ENCODE assay signal across 9 cellular contexts in the genomic region with DNA sequence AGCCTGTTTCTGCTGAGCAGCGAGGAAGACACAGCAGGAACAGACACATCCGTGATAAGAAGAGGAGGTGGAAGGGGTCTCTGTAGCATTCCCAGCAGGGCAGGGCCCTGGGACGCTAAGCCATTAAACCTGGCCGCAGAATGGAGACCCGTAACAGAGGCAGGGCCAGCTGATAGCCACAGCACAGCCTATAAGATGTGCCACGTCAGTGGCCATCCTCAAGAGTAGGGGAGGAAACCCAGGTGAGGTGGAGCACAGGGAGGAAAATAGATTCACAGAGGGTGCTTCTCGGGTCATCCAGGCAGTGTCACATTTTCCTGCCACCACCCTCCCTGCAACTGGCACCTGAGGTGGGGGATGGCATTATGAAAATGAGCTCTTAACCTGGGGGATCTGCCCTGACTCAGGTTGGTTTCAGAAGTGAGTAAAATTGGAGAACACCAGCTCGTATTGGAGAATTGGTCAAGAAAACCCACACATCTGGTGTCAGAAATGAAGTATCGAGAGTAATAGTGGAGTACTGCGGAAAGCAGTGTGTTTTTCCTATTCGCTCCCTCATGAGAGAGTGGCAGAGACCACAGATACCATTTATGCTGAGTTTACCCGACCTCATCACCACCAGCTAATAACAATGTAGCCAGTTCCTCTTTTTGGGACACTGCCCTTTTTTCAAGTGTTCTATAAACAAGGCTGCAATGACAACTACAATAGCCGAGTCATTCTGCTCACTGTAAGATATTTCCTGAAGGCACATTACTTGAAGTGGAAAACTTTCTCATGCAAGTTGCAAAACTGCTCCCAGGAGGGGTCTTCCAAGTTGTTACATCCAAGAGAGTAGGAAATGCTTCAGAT.
A peak's percentile ranks its signal among the peaks of the same experiment; 100 is the strongest.
DNase-seq lines count a peak whose midpoint lies in the region; ATAC-seq, FAIRE-seq and TF ChIP-seq lines count a peak whose summit lies in the region.
"Had no signal": no experiment of that assay in that cellular context is flagged by ENCODE, and none has a peak within 500 bp of the region (broad histone marks: within the 10 kb centered on the region; RNA-seq: fewer than 3 reads in every experiment).

No MANE protein-coding gene starts in this region.

- intact Hi-C loops in PC-3 (cut with micrococcal nuclease) = no loop called here
- intact Hi-C loops in tibial artery (cut with DNase I; ENCODE audit: low total_unique reads) = no loop called here

- POLR2A ChIA-PET in PC-3 (lab: Charles Lee; ENCODE audit: unreplicated experiment) = no interaction called here

- H3F3A ChIP-seq in PC-3 (ENCODE audit: low read length, unreplicated experiment) = no peaks in the 10 kb centered on the region

- H3K79me2 ChIP-seq in PC-3 (ENCODE audit: low read length) = no peaks in the 10 kb centered on the region

- H3K9me3 ChIP-seq in adipocyte (ENCODE audit: control insufficient read depth, low read length) (peaks cover 5% of the 10 kb centered on the region), PC-3 (ENCODE audit: low read length) (no peaks in the 10 kb centered on the region), tibial artery (no peaks in the 10 kb centered on the region)

- H3K27ac ChIP-seq in PC-3 (ENCODE audit: low read length) (no peak overlapping the region), tibial artery (no peak overlapping the region)

- DNase-seq in GDM1 (lab: John Stamatoyannopoulos, UW) (peak; percentile 64), adipocyte (ENCODE audit: low read depth) (peak; percentile 51), PC-3 (no peak), RCC 7860 (ENCODE audit: low spot score) (no peak), tibial artery (no peak), inferior parietal cortex (ENCODE audit: extremely low spot score) (no peak)
- DNase-seq: left cardiac atrium had no signal

- ATAC-seq in GM19463 (IDR thresholded peaks at IDR 0.05; ENCODE audit: unreplicated experiment) = peak; percentile 85
- ATAC-seq in HG03175 (IDR thresholded peaks at IDR 0.05; ENCODE audit: unreplicated experiment) = peak; percentile 90
- ATAC-seq in PC-3 = no peak

- CTCF ChIA-PET in PC-3 (lab: Charles Lee) = no interaction called here

- no peak for FAIRE-seq in RCC 7860 (lab: Jason Lieb, UNC)

- no peaks in the 10 kb centered on the region for H4K20me1 ChIP-seq in PC-3 (ENCODE audit: low read length)

- H2AFZ ChIP-seq in PC-3 (ENCODE audit: low read length) = no peak overlapping the region

- TF ChIP-seq CTCF in PC-3 (conservative IDR thresholded peaks at IDR 0.05; ENCODE audit: low read depth, low read length) (no peak), tibial artery (IDR thresholded peaks at IDR 0.05) (no peak)

- H3K27me3 ChIP-seq in adipocyte (replicated peaks; ENCODE audit: control insufficient read depth, insufficient read depth, low read length) (peaks cover 5% of the 10 kb centered on the region), PC-3 (ENCODE audit: low read length) (peaks cover 66% of the 10 kb centered on the region), tibial artery (no peaks in the 10 kb centered on the region)

- no peak overlapping the region for H3K4me2 ChIP-seq in PC-3 (ENCODE audit: low read length)

- H3K36me3 ChIP-seq in adipocyte (ENCODE audit: control insufficient read depth, insufficient read depth, low read length, severe bottlenecking) (no peaks in the 10 kb centered on the region), PC-3 (ENCODE audit: low read depth, low read length) (no peaks in the 10 kb centered on the region), tibial artery (no peaks in the 10 kb centered on the region)

- H3K4me1 ChIP-seq in adipocyte (ENCODE audit: control insufficient read depth, insufficient read depth, low read length) (peaks cover 12% of the 10 kb centered on the region), PC-3 (ENCODE audit: insufficient read depth, low read length) (no peaks in the 10 kb centered on the region), tibial artery (no peaks in the 10 kb centered on the region)

- BruUV-seq in PC-3 (replicated peaks; lab: Mats Ljungman, UMichigan) = no TSS peak

- H3K4me3 ChIP-seq in adipocyte (ENCODE audit: low read length) (no peak overlapping the region), PC-3 (ENCODE audit: low read length) (no peak overlapping the region), tibial artery (no peak overlapping the region)

- no peaks in the 10 kb centered on the region for H3K9me2 ChIP-seq in PC-3 (replicated peaks; ENCODE audit: low read length)

- H3K9ac ChIP-seq in adipocyte (ENCODE audit: low read length) (no peak overlapping the region), PC-3 (ENCODE audit: low read length) (no peak overlapping the region)

Comparison
In these comparisons a context has a peak if more than half of its experiments do, and no peak if none do; other contexts are left out.
1. DNase-seq: peak in GDM1 (single experiment) and adipocyte (single experiment); none in PC-3 (single experiment), RCC 7860 (single experiment), tibial artery (0 of 2) and inferior parietal cortex (single experiment).